ENCODE assay signal across 18 cellular contexts in the genomic region with DNA sequence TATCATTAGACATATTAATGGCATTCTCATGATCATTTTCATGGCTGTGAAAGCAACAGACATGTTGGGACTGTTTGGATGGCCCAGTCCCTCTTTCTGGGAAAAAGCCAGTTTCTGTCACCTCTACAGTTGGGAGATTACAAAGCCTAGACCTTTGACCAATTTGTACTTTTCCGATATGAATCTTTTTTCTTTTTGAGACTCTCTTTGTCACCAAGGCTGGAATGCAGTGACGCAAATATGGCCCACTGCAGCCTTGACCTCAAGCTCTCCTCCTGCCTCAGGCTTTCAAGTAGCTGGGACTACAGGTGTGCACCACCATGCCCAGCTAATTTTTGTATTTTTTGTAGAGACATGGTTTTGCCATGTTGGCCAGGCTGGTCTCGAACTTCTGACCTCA. TPM values are rescaled to one million over a fixed set of nuclear protein-coding genes. Genes with fewer than 3 reads are reported as not detected.
A peak's percentile ranks its signal among the peaks of the same experiment; 100 is the strongest.
DNase-seq lines count a peak whose midpoint lies in the region; ATAC-seq, FAIRE-seq and TF ChIP-seq lines count a peak whose summit lies in the region.
"Had no signal": no experiment of that assay in that cellular context is flagged by ENCODE, and none has a peak within 500 bp of the region (broad histone marks: within the 10 kb centered on the region; RNA-seq: fewer than 3 reads in every experiment).

No MANE protein-coding gene starts in this region.

- peak; percentile 46 for FAIRE-seq in GM18507 (lab: Jason Lieb, UNC)
- peak; percentile 83 for FAIRE-seq in astrocyte (lab: Jason Lieb, UNC)
- FAIRE-seq: G401.6, GM12878, H1 had no signal

- H3K36me3 Mint-ChIP-seq in astrocyte (ENCODE audit: low read depth, unreplicated experiment): no peaks in the 10 kb centered on the region
- peaks cover 11 to 12% of the 10 kb centered on the region in 2 donors for H3K36me3 Mint-ChIP-seq in stimulated activated naive B cell treated with anti-CD40 and anti-IgM and Interleukin-4, amounts not matched to agents 10 μg/mL and 1 μg/mL and 100 μg/mL, for 72 hours

- no peak for ATAC-seq in stimulated activated naive B cell treated with anti-CD40 and anti-IgM and Interleukin-4, amounts not matched to agents 10 μg/mL and 1 μg/mL and 100 μg/mL, for 72 hours (replicated peaks)
- no peak for ATAC-seq in GM18858 (IDR thresholded peaks at IDR 0.05; ENCODE audit: unreplicated experiment)
- ATAC-seq: CD8-positive, alpha-beta T cell; GM12878 had no signal

- H3K36me3 ChIP-seq in astrocyte (ENCODE audit: insufficient read depth, low read length): no peaks in the 10 kb centered on the region

- no peak overlapping the region for H3K4me3 ChIP-seq in astrocyte (ENCODE audit: insufficient read depth, low read depth, low read length)
- H3K4me3 ChIP-seq: GM12878, GM23248 had no signal

- no peak overlapping the region for H3K4me3 Mint-ChIP-seq in astrocyte (ENCODE audit: unreplicated experiment)
- no peak overlapping the region for H3K4me3 Mint-ChIP-seq in stimulated activated naive B cell treated with anti-CD40 and anti-IgM and Interleukin-4, amounts not matched to agents 10 μg/mL and 1 μg/mL and 100 μg/mL, for 72 hours
- H3K4me3 Mint-ChIP-seq: CD4-positive, CD25-positive, alpha-beta regulatory T cell; CD8-positive, alpha-beta T cell had no signal

- H3K4me1 ChIP-seq in astrocyte (ENCODE audit: insufficient read depth, low read length): no peaks in the 10 kb centered on the region
- H3K4me1 ChIP-seq: Caco-2 had no signal

- H3K9me3 ChIP-seq in astrocyte (ENCODE audit: insufficient read depth, low read depth, low read length): no peaks in the 10 kb centered on the region
- H3K9me3 ChIP-seq: Caco-2 had no signal

- no peaks in the 10 kb centered on the region for H3K9me3 Mint-ChIP-seq in astrocyte (ENCODE audit: unreplicated experiment)
- H3K9me3 Mint-ChIP-seq in stimulated activated naive B cell treated with anti-CD40 and anti-IgM and Interleukin-4, amounts not matched to agents 10 μg/mL and 1 μg/mL and 100 μg/mL, for 72 hours: no peaks in the 10 kb centered on the region
- H3K9me3 Mint-ChIP-seq: CD4-positive, CD25-positive, alpha-beta regulatory T cell; CD8-positive, alpha-beta T cell had no signal

- DNase-seq in GM18507 (ENCODE audit: extremely low spot score, insufficient read length, low read depth): no peak
- DNase-seq in astrocyte (ENCODE audit: low read depth): no peak
- no peak for DNase-seq in stimulated activated naive B cell treated with anti-CD40 and anti-IgM and Interleukin-4, amounts not matched to agents 10 μg/mL and 1 μg/mL and 100 μg/mL, for 72 hours
- no peak for DNase-seq in GDM1 (lab: John Stamatoyannopoulos, UW)
- no peak for DNase-seq in SHP77 (lab: John Stamatoyannopoulos, UW)
- DNase-seq: Caco-2; CD4-positive, CD25-positive, alpha-beta regulatory T cell; CD8-positive, alpha-beta T cell; DMS153; DND-41; GM23248; H7; HCEC 1CT had no signal

- H3K27me3 ChIP-seq in astrocyte (ENCODE audit: insufficient read depth, low read length): no peaks in the 10 kb centered on the region

- no peak overlapping the region for H3K27ac ChIP-seq in astrocyte (ENCODE audit: low read depth, low read length)
- H3K27ac ChIP-seq: C4-2B, GM23248 had no signal

- no peak overlapping the region for H2AFZ ChIP-seq in astrocyte (ENCODE audit: low read depth, low read length)
- H2AFZ ChIP-seq: GM23248 had no signal

- H4K20me1 ChIP-seq in astrocyte (ENCODE audit: insufficient read depth, low read length): no peaks in the 10 kb centered on the region

- no peak overlapping the region for H3K4me2 ChIP-seq in astrocyte (ENCODE audit: low read length)

- no peak for TF ChIP-seq CTCF in astrocyte (IDR thresholded peaks at IDR 0.05; ENCODE audit: insufficient read depth, low read depth, low read length)

- H3K9ac ChIP-seq in astrocyte (ENCODE audit: low read length): no peak overlapping the region
- H3K9ac ChIP-seq: GM23248 had no signal

- H3K27ac Mint-ChIP-seq in astrocyte (ENCODE audit: unreplicated experiment): no peak overlapping the region
- H3K27ac Mint-ChIP-seq in stimulated activated naive B cell treated with anti-CD40 and anti-IgM and Interleukin-4, amounts not matched to agents 10 μg/mL and 1 μg/mL and 100 μg/mL, for 72 hours: peak overlapping the region; percentile 47
- H3K27ac Mint-ChIP-seq: CD8-positive, alpha-beta T cell had no signal

- no peaks in the 10 kb centered on the region for H3K79me2 ChIP-seq in astrocyte (ENCODE audit: insufficient read depth, low read length)

- no peaks in the 10 kb centered on the region for H3K4me1 Mint-ChIP-seq in astrocyte (ENCODE audit: low read depth, unreplicated experiment)
- no peaks in the 10 kb centered on the region for H3K4me1 Mint-ChIP-seq in stimulated activated naive B cell treated with anti-CD40 and anti-IgM and Interleukin-4, amounts not matched to agents 10 μg/mL and 1 μg/mL and 100 μg/mL, for 72 hours

- no peaks in the 10 kb centered on the region for H3K27me3 Mint-ChIP-seq in astrocyte (ENCODE audit: low read depth, unreplicated experiment)
- H3K27me3 Mint-ChIP-seq in stimulated activated naive B cell treated with anti-CD40 and anti-IgM and Interleukin-4, amounts not matched to agents 10 μg/mL and 1 μg/mL and 100 μg/mL, for 72 hours: no peaks in the 10 kb centered on the region
- H3K27me3 Mint-ChIP-seq: CD4-positive, CD25-positive, alpha-beta regulatory T cell had no signal

RNA-seq across cellular contexts. Expression of gene TBC1D25, which starts 9.4 kb away (rescaled TPM):
- 13.1 and 13.6 TPM in 2 replicates for total RNA-seq in astrocyte

RNA-seq across cellular contexts. Expression of gene RBM3, which starts 25.4 kb away (rescaled TPM):
- 264 and 265 TPM in 2 replicates for total RNA-seq in astrocyte

RNA-seq across cellular contexts. Expression of gene EBP, which starts 27.3 kb away (rescaled TPM):
- 50.0 and 66.0 TPM in 2 replicates for total RNA-seq in astrocyte

RNA-seq across cellular contexts. Expression of gene PORCN, which starts 40.1 kb away (rescaled TPM):
- total RNA-seq in astrocyte: 30.3 and 30.5 TPM in 2 replicates

RNA-seq across cellular contexts. Expression of gene WDR13, which starts 48.4 kb away (rescaled TPM):
- 63.4 and 65.4 TPM in 2 replicates for total RNA-seq in astrocyte
